8 cellular contexts compared by ENCODE assay signal in the genomic region with DNA sequence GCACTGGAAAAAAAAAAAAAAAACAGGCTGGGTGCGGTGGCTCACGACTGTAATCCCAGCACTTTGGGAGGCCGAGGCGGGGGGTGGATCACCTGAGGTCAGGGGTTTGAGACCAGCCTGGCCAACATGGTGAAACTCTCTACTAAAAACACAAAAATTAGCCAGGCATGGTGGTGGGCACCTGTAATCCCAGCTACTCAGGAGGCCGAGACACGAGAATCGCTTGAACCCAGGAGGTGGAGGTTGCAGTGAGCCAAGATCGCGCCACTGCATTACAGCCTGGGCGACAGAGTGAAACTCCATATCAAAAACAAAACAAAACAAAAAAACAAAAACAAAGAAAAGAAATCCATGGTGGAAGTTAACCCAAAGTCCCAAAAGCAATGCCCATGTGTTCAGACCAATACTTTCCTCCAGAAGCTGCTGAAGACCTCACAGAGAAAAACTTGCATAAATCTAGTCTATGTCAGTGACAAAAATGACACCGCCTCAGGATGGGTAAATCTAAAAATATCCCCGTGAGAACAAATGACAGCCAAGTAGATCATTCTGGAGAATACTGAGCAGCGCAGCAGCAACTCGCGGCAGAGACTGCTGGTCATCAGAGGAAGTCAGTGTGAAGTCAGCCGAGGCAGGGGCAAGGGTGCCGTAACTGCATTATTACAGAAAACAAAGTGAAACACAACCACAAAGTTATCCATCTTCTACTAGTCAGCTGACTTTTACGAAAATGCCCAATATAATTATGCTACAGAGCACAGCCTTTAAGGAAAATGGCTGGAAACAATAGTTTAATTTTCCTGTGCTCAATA. TPM values are rescaled to one million over a fixed set of nuclear protein-coding genes. Genes with fewer than 3 reads are reported as not detected.
DNase-seq lines count a peak whose midpoint lies in the region; ATAC-seq, FAIRE-seq and TF ChIP-seq lines count a peak whose summit lies in the region.

No MANE protein-coding gene starts in this region.

- no peaks in the 10 kb centered on the region for H3K36me3 ChIP-seq in endodermal cell (ENCODE audit: control insufficient read depth, insufficient read depth, low read length)

- H3K4me3 ChIP-seq in endodermal cell (ENCODE audit: low read length): no peak overlapping the region

- no peak for TF ChIP-seq CTCF in endodermal cell (conservative IDR thresholded peaks at IDR 0.05)

- intact Hi-C loops in posterior vena cava (cut with DNase I): no loop called here

- FAIRE-seq in GM19239 (lab: Jason Lieb, UNC): peak; percentile 97

- no peaks in the 10 kb centered on the region for H3K9me3 Mint-ChIP-seq in endodermal cell

- H3K36me3 Mint-ChIP-seq in endodermal cell (ENCODE audit: low read depth): peaks cover 3% of the 10 kb centered on the region

- peaks cover 11% of the 10 kb centered on the region for H3K4me1 ChIP-seq in endodermal cell (ENCODE audit: control insufficient read depth, insufficient read depth, low read length)

- peak overlapping the region; percentile 56 for H3K27ac Mint-ChIP-seq in endodermal cell

- H3K27me3 ChIP-seq in endodermal cell (ENCODE audit: control insufficient read depth, insufficient read depth, low read length, poor library complexity, severe bottlenecking): no peaks in the 10 kb centered on the region

- no peaks in the 10 kb centered on the region for H3K9me3 ChIP-seq in endodermal cell (ENCODE audit: control insufficient read depth, low read length)

- no peak overlapping the region for H3K4me3 Mint-ChIP-seq in endodermal cell

- no peak overlapping the region for H3K27ac ChIP-seq in endodermal cell (ENCODE audit: low read depth, low read length)

- no peaks in the 10 kb centered on the region for H3K27me3 Mint-ChIP-seq in endodermal cell (ENCODE audit: insufficient read depth)

- peaks cover 34% of the 10 kb centered on the region for H3K4me1 Mint-ChIP-seq in endodermal cell

- H3K9ac ChIP-seq in endodermal cell (ENCODE audit: extremely low read depth, low read length, poor library complexity, severe bottlenecking): no peak overlapping the region

- peak; percentile 83 for ATAC-seq in HG03280 (IDR thresholded peaks at IDR 0.05; ENCODE audit: unreplicated experiment)

- DNase-seq in GM19239 (ENCODE audit: insufficient read length, low spot score) (no peak), endodermal cell (no peak), posterior vena cava (ENCODE audit: low spot score) (peak; percentile 88), T1000 (lab: John Stamatoyannopoulos, UW) (no peak), NCI-H1105 (lab: John Stamatoyannopoulos, UW) (no peak), NCI-H2227 treated with DMSO at 0.1 percent for 48 hours (lab: John Stamatoyannopoulos, UW) (no peak)
- DNase-seq in activated CD4-positive, alpha-beta T cell treated with anti-CD3 and anti-CD28 coated beads, Interleukin-2, amount 50 U/mL, for 1 hour: peak; percentile 57

- 94 to 100% methylated on average over 8 to 18 of the region's 18 CpGs for WGBS in endodermal cell (ENCODE audit: insufficient coverage in 1 of 2, insufficient read length in 1 of 2), 2 experiments

RNA-seq across cellular contexts. Expression of a gene that starts 41.0 kb away (rescaled TPM):
- total RNA-seq in endodermal cell (10 to 100 TPM; 22.9 to 31.8 TPM), posterior vena cava (10 to 100 TPM; 23.8 to 27.3 TPM)
- polyA plus RNA-seq in endodermal cell (2013, experiment 1 of 2): 22.0 TPM
- 24.4 TPM for polyA plus RNA-seq in endodermal cell (2013, experiment 2 of 2)

Comparison
In these comparisons a context has a peak if more than half of its experiments do, and no peak if none do; other contexts are left out.
1. DNase-seq: peak in activated CD4-positive, alpha-beta T cell treated with anti-CD3 and anti-CD28 coated beads, Interleukin-2, amount 50 U/mL, for 1 hour (single experiment) and posterior vena cava (single experiment); none in GM19239 (single experiment), endodermal cell (single experiment), T1000 (single experiment), NCI-H1105 (single experiment) and NCI-H2227 treated with DMSO at 0.1 percent for 48 hours (single experiment).